ENCODE assay signal across 24 cellular contexts in genomic region chr5:11054014-11054413, GRCh38.
"Had no signal": no experiment of that assay in that cellular context is flagged by ENCODE, and none has a peak within 500 bp of the region (broad histone marks: within the 10 kb centered on the region; RNA-seq: fewer than 3 reads in every experiment).

No MANE protein-coding gene starts in this region.

- H3K27me3 ChIP-seq: brain microvascular endothelial cell, dorsolateral prefrontal cortex, heart left ventricle had no signal

- DNase-seq: activated CD4-positive, alpha-beta memory T cell treated with anti-CD3 and anti-CD28 coated beads for 36 hours; activated CD4-positive, alpha-beta T cell treated with anti-CD3 and anti-CD28 coated beads for 36 hours; activated CD4-positive, alpha-beta T cell treated with anti-CD3 and anti-CD28 coated beads, Interleukin-2, amount 10 ng/mL, durations not matched to agents 24 days and 14 days; activated CD4-positive, CD25-positive, alpha-beta regulatory T cell; activated CD4-positive, CD25-positive, alpha-beta regulatory T cell treated with anti-CD3 and anti-CD28 coated beads, Interleukin-2, amount 50 U/mL, for 72 hours; activated CD8-positive, alpha-beta memory T cell treated with anti-CD3 and anti-CD28 coated beads, Interleukin-2, amount 10 ng/mL, durations not matched to agents 7 days and 5 days; activated CD8-positive, alpha-beta memory T cell treated with anti-CD3 and anti-CD28 coated beads, Interleukin-2, amount 50 U/mL, for 4 hours; activated CD8-positive, alpha-beta T cell treated with anti-CD3 and anti-CD28 coated beads, Interleukin-2, amount 10 ng/mL, durations not matched to agents 7 days and 5 days; activated gamma-delta T cell; activated naive CD4-positive, alpha-beta T cell; activated naive CD4-positive, alpha-beta T cell treated with anti-CD3 and anti-CD28 coated beads, Interleukin-2, amount 10 ng/mL, durations not matched to agents 7 days and 5 days; activated naive CD8-positive, alpha-beta T cell treated with anti-CD3 and anti-CD28 coated beads, Interleukin-2, amount 10 ng/mL, durations not matched to agents 7 days and 5 days; activated T-cell treated with anti-CD3 and anti-CD28 coated beads, Interleukin-2, amount 50 U/mL, for 1 hour; activated T-cell treated with anti-CD3 and anti-CD28 coated beads, Interleukin-2, amount 50 U/mL, for 48 hours; brain microvascular endothelial cell; dorsolateral prefrontal cortex; effector CD8-positive, alpha-beta T cell; foreskin fibroblast; glutamatergic neuron; heart left ventricle; T-helper 1 cell; T-helper 17 cell had no signal

- H3K36me3 ChIP-seq: brain microvascular endothelial cell, heart left ventricle had no signal

- H3K27ac ChIP-seq: brain microvascular endothelial cell, coronary artery, epithelial cell of prostate, heart left ventricle had no signal

- H3K4me3 ChIP-seq: coronary artery, dorsolateral prefrontal cortex, heart left ventricle had no signal

- H3K9me3 ChIP-seq: heart left ventricle had no signal
